ENCODE assay signal across 8 cellular contexts in genomic region chr5:168114444-168115017, GRCh38.
DNase-seq lines count a peak whose midpoint lies in the region; ATAC-seq and TF ChIP-seq lines count a peak whose summit lies in the region.

No MANE protein-coding gene starts in this region.

- peaks cover 10% of the 10 kb centered on the region for H3K4me1 ChIP-seq in left ventricle myocardium inferior

- H3K27ac ChIP-seq in left ventricle myocardium inferior (replicated peaks) = no peak overlapping the region

- peaks cover 3% of the 10 kb centered on the region for H3K27me3 ChIP-seq in left ventricle myocardium inferior (ENCODE audit: low read depth)

- peaks cover 13% of the 10 kb centered on the region for H3K36me3 ChIP-seq in left ventricle myocardium inferior

- no peak overlapping the region for H3K4me3 ChIP-seq in left ventricle myocardium inferior

- peak; percentile 82 for ATAC-seq in GM19397 (IDR thresholded peaks at IDR 0.05; ENCODE audit: unreplicated experiment)
- peak; percentile 95 for ATAC-seq in HG03280 (IDR thresholded peaks at IDR 0.05; ENCODE audit: unreplicated experiment)

- DNase-seq in EH (ENCODE audit: low read depth) (peak; percentile 69), NCI-H748 treated with DMSO at 0.1 percent for 48 hours (lab: John Stamatoyannopoulos, UW) (peak; percentile 87), left ventricle myocardium inferior (peak; percentile 28)
- peak; percentile 28 for DNase-seq in activated T-cell treated with anti-CD3 and anti-CD28 coated beads, Interleukin-2, amount 50 U/mL, for 1 hour
- peak; percentile 28 for DNase-seq in stimulated activated CD4-positive, alpha-beta T cell treated with anti-CD3 and anti-CD28 coated beads, Interleukin-4, amount 100 ng/mL, for 24 hours
- no peak for DNase-seq in effector CD4-positive, alpha-beta T cell

- peak; percentile 68 for TF ChIP-seq CTCF in left ventricle myocardium inferior (IDR thresholded peaks at IDR 0.05; ENCODE audit: borderline replicate concordance)

- H3K9me3 ChIP-seq in left ventricle myocardium inferior (replicated peaks) = no peaks in the 10 kb centered on the region

- intact Hi-C loops in left ventricle myocardium inferior (cut with micrococcal nuclease) = loop anchor here (10.0 kb wide), 1 partner anchor 100 kb away; no protein-coding TSS in a partner anchor
